In genomic region chr1:40783001-40783905, GRCh38 we compare ENCODE assay signal across 9 cellular contexts. TPM values are rescaled to one million over a fixed set of nuclear protein-coding genes. Genes with fewer than 3 reads are reported as not detected.
DNase-seq lines count a peak whose midpoint lies in the region; ATAC-seq, FAIRE-seq and TF ChIP-seq lines count a peak whose summit lies in the region.
"Had no signal": no experiment of that assay in that cellular context is flagged by ENCODE, and none has a peak within 500 bp of the region (broad histone marks: within the 10 kb centered on the region; RNA-seq: fewer than 3 reads in every experiment).

Gene KCNQ4 (plus strand): TSS chr1:40783787. CDS start chr1:40784094, 307 bp downstream.

- H3K27me3 Mint-ChIP-seq in activated T-cell treated with anti-CD3 and anti-CD28 coated beads, Interleukin-2, amount 50 U/mL, for 4 hours (ENCODE audit: low read depth): peaks cover 35% of the 10 kb centered on the region
- H3K27me3 Mint-ChIP-seq in osteocyte (ENCODE audit: unreplicated experiment): no peaks in the 10 kb centered on the region

- H3K36me3 Mint-ChIP-seq in activated T-cell treated with anti-CD3 and anti-CD28 coated beads, Interleukin-2, amount 50 U/mL, for 4 hours (ENCODE audit: insufficient read depth): peaks cover 3% of the 10 kb centered on the region
- H3K36me3 Mint-ChIP-seq in osteocyte (ENCODE audit: unreplicated experiment): peaks cover 2% of the 10 kb centered on the region

- no peak for TF ChIP-seq RAD21 in Ishikawa (IDR thresholded peaks at IDR 0.05; ENCODE audit: low read depth)

- TF ChIP-seq CTCF in gastroesophageal sphincter (IDR thresholded peaks at IDR 0.05) (no peak), osteocyte (IDR thresholded peaks at IDR 0.05) (no peak)

- DNase-seq in D341Med (ENCODE audit: low spot score) (peak; percentile 82), osteocyte (ENCODE audit: extremely low spot score, unreplicated experiment) (no peak), H54 (ENCODE audit: insufficient read length, low spot score) (no peak)
- peak; percentile 15 for DNase-seq in activated T-cell treated with anti-CD3 and anti-CD28 coated beads, Interleukin-2, amount 50 U/mL, for 4 hours

- no peak within 1 kb of the TSS for H3K27ac Mint-ChIP-seq in osteocyte (ENCODE audit: unreplicated experiment)

- no peaks in the 10 kb centered on the region for H3K36me3 ChIP-seq in gastroesophageal sphincter

- no peaks in the 10 kb centered on the region for H3K9me3 Mint-ChIP-seq in activated T-cell treated with anti-CD3 and anti-CD28 coated beads, Interleukin-2, amount 50 U/mL, for 4 hours
- H3K9me3 Mint-ChIP-seq in osteocyte (ENCODE audit: unreplicated experiment): no peaks in the 10 kb centered on the region

- no peak for TF ChIP-seq EP300 in Ishikawa (IDR thresholded peaks at IDR 0.05; ENCODE audit: borderline replicate concordance)
- no peak for TF ChIP-seq EP300 in gastroesophageal sphincter (IDR thresholded peaks at IDR 0.05)

- peak in 1 of 2 donors; percentile 19 for TF ChIP-seq POLR2A in gastroesophageal sphincter (IDR thresholded peaks at IDR 0.05)
- no peak for TF ChIP-seq POLR2A in H54 (IDR thresholded peaks at IDR 0.05; ENCODE audit: low read depth, low read length)

- FAIRE-seq in H54 (lab: Jason Lieb, UNC): no peak

- WGBS in gastroesophageal sphincter (ENCODE audit: low coverage in 1 of 2), 2 donors: 0% methylated on average over 2 of the region's 73 CpGs; no CpG with 5 or more reads in 1 of the 2 donors

- peak within 1 kb of the TSS; percentile 77 to 94 (median 91) for H3K27ac ChIP-seq in gastroesophageal sphincter

- H3K9me3 ChIP-seq in gastroesophageal sphincter: no peaks in the 10 kb centered on the region

- H3K4me3 Mint-ChIP-seq in activated T-cell treated with anti-CD3 and anti-CD28 coated beads, Interleukin-2, amount 50 U/mL, for 4 hours: peak within 1 kb of the TSS; percentile 74
- H3K4me3 Mint-ChIP-seq in osteocyte (ENCODE audit: unreplicated experiment): peak within 1 kb of the TSS; percentile 74

- H3K4me3 ChIP-seq in gastroesophageal sphincter: peak within 1 kb of the TSS; percentile 66 to 76

- H3K4me1 ChIP-seq in gastroesophageal sphincter: peaks cover 0 to 62% (median 19%) of the 10 kb centered on the region in 3 donors

- peak; percentile 52 to 53 for ATAC-seq in activated T-cell treated with anti-CD3 and anti-CD28 coated beads, Interleukin-2, amount 50 U/mL, for 4 hours
- ATAC-seq in gastroesophageal sphincter: peak; percentile 75
- ATAC-seq in GM19452 (IDR thresholded peaks at IDR 0.05; ENCODE audit: unreplicated experiment): no peak
- ATAC-seq in GM21423 (IDR thresholded peaks at IDR 0.05; ENCODE audit: unreplicated experiment): no peak

- H3K4me1 Mint-ChIP-seq in activated T-cell treated with anti-CD3 and anti-CD28 coated beads, Interleukin-2, amount 50 U/mL, for 4 hours (ENCODE audit: low read depth): peaks cover 8% of the 10 kb centered on the region
- H3K4me1 Mint-ChIP-seq in osteocyte (ENCODE audit: unreplicated experiment): peaks cover 19% of the 10 kb centered on the region

- H3K27me3 ChIP-seq in gastroesophageal sphincter: no peaks in the 10 kb centered on the region

TF ChIP-seq in Ishikawa, 13 proteins besides CTCF, POLR2A, EP300 and RAD21:
- TF ChIP-seq YY1 (IDR thresholded peaks at IDR 0.05; ENCODE audit: low read depth) (no peak), MAX (IDR thresholded peaks at IDR 0.05) (peak; percentile 90), CREB1 (IDR thresholded peaks at IDR 0.05; ENCODE audit: low read depth) (no peak), TEAD4 (IDR thresholded peaks at IDR 0.05) (peak; percentile 14; the same call in 1 of the 2 replicates), TAF1 (IDR thresholded peaks at IDR 0.05; ENCODE audit: low read depth) (no peak), TCF12 (IDR thresholded peaks at IDR 0.05; ENCODE audit: low read depth) (no peak)

RNA-seq across cellular contexts. Expression of gene KCNQ4, which starts in this region (rescaled TPM):
- total RNA-seq in activated T-cell treated with anti-CD3 and anti-CD28 coated beads, Interleukin-2, amount 50 U/mL, for 4 hours: under 1 TPM; 0.24 to 0.56 (median 0.24) TPM
- total RNA-seq in gastroesophageal sphincter: 10 to 100 TPM in 3 of 4 donors, 1 to 10 TPM in 1; 6.1 to 25.5 (median 10.2) TPM
- 0.51 and 0.63 TPM in 2 replicates for total RNA-seq in osteocyte
- total RNA-seq: M059J had no signal

Comparison
In these comparisons a context has a peak if more than half of its experiments do, and no peak if none do; other contexts are left out.
1. Peak in DNase-seq and ATAC-seq in activated T-cell treated with anti-CD3 and anti-CD28 coated beads, Interleukin-2, amount 50 U/mL, for 4 hours; RNA of the gene not detected or under 1 TPM.